Comparison of ENCODE assay signal across 20 cellular contexts in genomic region chr3:133747907-133748639, GRCh38. TPM values are rescaled to one million over a fixed set of nuclear protein-coding genes. Genes with fewer than 3 reads are reported as not detected.
"Had no signal": no experiment of that assay in that cellular context is flagged by ENCODE, and none has a peak within 500 bp of the region (broad histone marks: within the 10 kb centered on the region; RNA-seq: fewer than 3 reads in every experiment).

No MANE protein-coding gene starts in this region.

- H3K4me3 Mint-ChIP-seq: activated CD8-positive, alpha-beta T cell treated with anti-CD3 and anti-CD28 coated beads for 36 hours; activated naive CD4-positive, alpha-beta T cell treated with anti-CD3 and anti-CD28 coated beads, Interleukin-2, amount 10 ng/mL, durations not matched to agents 7 days and 5 days; activated T-cell treated with anti-CD3 and anti-CD28 coated beads, Interleukin-2, amount 50 U/mL, for 4 hours; T-cell had no signal

- H3K27ac ChIP-seq: colonic mucosa, testis, upper lobe of left lung, WERI-Rb-1 had no signal

- H3K4me1 ChIP-seq: colonic mucosa, testis had no signal

- H3K4me1 Mint-ChIP-seq: activated naive CD4-positive, alpha-beta T cell treated with anti-CD3 and anti-CD28 coated beads, Interleukin-2, amount 10 ng/mL, durations not matched to agents 7 days and 5 days had no signal

- H3K36me3 Mint-ChIP-seq: activated naive CD4-positive, alpha-beta T cell treated with anti-CD3 and anti-CD28 coated beads, Interleukin-2, amount 10 ng/mL, durations not matched to agents 7 days and 5 days; T-cell had no signal

- H3K27me3 ChIP-seq: colonic mucosa, testis had no signal

- H3K36me3 ChIP-seq: colonic mucosa, upper lobe of left lung, WERI-Rb-1 had no signal

- H3K9me3 ChIP-seq: colonic mucosa, SK-N-SH, testis, upper lobe of left lung had no signal

- H3K9me3 Mint-ChIP-seq: activated CD8-positive, alpha-beta T cell treated with anti-CD3 and anti-CD28 coated beads for 36 hours; activated naive CD4-positive, alpha-beta T cell treated with anti-CD3 and anti-CD28 coated beads, Interleukin-2, amount 10 ng/mL, durations not matched to agents 7 days and 5 days; activated T-cell treated with anti-CD3 and anti-CD28 coated beads, Interleukin-2, amount 50 U/mL, for 4 hours; T-cell had no signal

- H3K4me3 ChIP-seq: colonic mucosa, testis, upper lobe of left lung had no signal

- DNase-seq: activated CD4-positive, alpha-beta T cell treated with anti-CD3 and anti-CD28 coated beads for 4 hours; activated CD8-positive, alpha-beta memory T cell treated with anti-CD3 and anti-CD28 coated beads, Interleukin-2, amount 50 U/mL, for 4 hours; activated CD8-positive, alpha-beta T cell treated with anti-CD3 and anti-CD28 coated beads for 36 hours; activated naive CD4-positive, alpha-beta T cell treated with anti-CD3 and anti-CD28 coated beads, Interleukin-2, amount 10 ng/mL, durations not matched to agents 7 days and 5 days; activated T-cell treated with anti-CD3 and anti-CD28 coated beads, Interleukin-2, amount 50 U/mL, for 4 hours; colonic mucosa; foreskin melanocyte; mammary epithelial cell; SHP77 treated with DMSO at 0.1 percent for 48 hours; SK-N-SH; stimulated activated CD4-positive, alpha-beta T cell treated with anti-CD3 and anti-CD28 coated beads, Interleukin-2, amount 100 ng/mL, for 24 hours; stimulated activated naive CD8-positive, alpha-beta T cell treated with anti-CD3 and anti-CD28 coated beads, Interleukin-15, Interleukin-2, amounts not matched to agents 100 U/mL and 50 U/mL, for 24 hours; T-cell; T-helper 9 cell; testis; upper lobe of left lung; WERI-Rb-1 had no signal

- H3K27ac Mint-ChIP-seq: activated CD8-positive, alpha-beta T cell treated with anti-CD3 and anti-CD28 coated beads for 36 hours; activated naive CD4-positive, alpha-beta T cell treated with anti-CD3 and anti-CD28 coated beads, Interleukin-2, amount 10 ng/mL, durations not matched to agents 7 days and 5 days; progenitor cell of endocrine pancreas; T-cell had no signal

- H3K27me3 Mint-ChIP-seq: progenitor cell of endocrine pancreas had no signal

- ATAC-seq: activated CD8-positive, alpha-beta T cell treated with anti-CD3 and anti-CD28 coated beads for 36 hours; activated T-cell treated with anti-CD3 and anti-CD28 coated beads, Interleukin-2, amount 50 U/mL, for 4 hours; left lobe of liver; stimulated activated naive CD8-positive, alpha-beta T cell treated with anti-CD3 and anti-CD28 coated beads, Interleukin-15, Interleukin-2, amounts not matched to agents 100 U/mL and 50 U/mL, for 24 hours; T-cell had no signal

RNA-seq across cellular contexts. Expression of gene TF, which starts 1.9 kb away (rescaled TPM):
- total RNA-seq: mononuclear cell had no signal
